Comparison of ENCODE assay signal across 22 cellular contexts in genomic region chr5:58246521-58246944, GRCh38.
DNase-seq lines count a peak whose midpoint lies in the region; ATAC-seq, FAIRE-seq and TF ChIP-seq lines count a peak whose summit lies in the region.
"Had no signal": no experiment of that assay in that cellular context is flagged by ENCODE, and none has a peak within 500 bp of the region (broad histone marks: within the 10 kb centered on the region; RNA-seq: fewer than 3 reads in every experiment).

No MANE protein-coding gene starts in this region.

- no peaks in the 10 kb centered on the region for H3K36me3 ChIP-seq in GM23248 (ENCODE audit: low read depth)
- no peaks in the 10 kb centered on the region for H3K36me3 ChIP-seq in SJSA1
- H3K36me3 ChIP-seq in breast epithelium, result no peaks in the 10 kb centered on the region

- no peak overlapping the region for H3K9ac ChIP-seq in GM23248

- no peak for FAIRE-seq in A549 (lab: Jason Lieb, UNC)
- FAIRE-seq: H1 had no signal

- H3K4me1 ChIP-seq in A549, result peaks cover 20% of the 10 kb centered on the region
- H3K4me1 ChIP-seq in GM23248 (ENCODE audit: insufficient read depth), result no peaks in the 10 kb centered on the region; the same call in 1 of the 2 replicates
- peaks cover 16% of the 10 kb centered on the region for H3K4me1 ChIP-seq in SJSA1 (replicated peaks)
- H3K4me1 ChIP-seq in breast epithelium, result no peaks in the 10 kb centered on the region

- H3K27me3 ChIP-seq in GM23248 (replicated peaks; ENCODE audit: insufficient read depth), result no peaks in the 10 kb centered on the region
- H3K27me3 ChIP-seq in SJSA1 (replicated peaks), result no peaks in the 10 kb centered on the region
- H3K27me3 ChIP-seq in breast epithelium, result no peaks in the 10 kb centered on the region

- H3K79me2 ChIP-seq in GM23248 (ENCODE audit: insufficient read depth), result no peaks in the 10 kb centered on the region

- intact Hi-C loops in breast epithelium (cut with DNase I; ENCODE audit: low total_unique reads), result no loop called here

- no peak for DNase-seq in A549 (ENCODE audit: low read depth in 1 of 2, low spot score in 1 of 2)
- DNase-seq in GM23248, result no peak
- DNase-seq in SJSA1 (ENCODE audit: low read depth in 1 of 2, low spot score in 2 of 2), result peak in 1 of 2 experiments; percentile 9
- peak; percentile 75 for DNase-seq in kidney tubule cell (ENCODE audit: low spot score)
- DNase-seq in NCI-H82 treated with DMSO at 0.1 percent for 48 hours (lab: John Stamatoyannopoulos, UW; ENCODE audit: unreplicated experiment), result no peak
- no peak for DNase-seq in anterior cingulate cortex (lab: John Stamatoyannopoulos, UW)
- DNase-seq in breast epithelium (ENCODE audit: low spot score in 2 of 2), result no peak
- no peak for DNase-seq in HEK293T (ENCODE audit: extremely low spot score)
- DNase-seq: activated CD8-positive, alpha-beta T cell treated with anti-CD3 and anti-CD28 coated beads for 36 hours; activated T-cell treated with anti-CD3 and anti-CD28 coated beads, Interleukin-2, amount 50 U/mL, for 48 hours; DND-41; foreskin fibroblast; Karpas-422; NCI-H1092; NCI-H2081 treated with DMSO at 0.1 percent for 48 hours; NCI-H524; nephron progenitor cell; SIG-M5; stimulated activated CD8-positive, alpha-beta memory T cell treated with anti-CD3 and anti-CD28 coated beads, Interleukin-4, amount 100 ng/mL, for 48 hours had no signal

- H4K20me1 ChIP-seq in GM23248 (ENCODE audit: insufficient read depth), result no peaks in the 10 kb centered on the region

- POLR2A ChIA-PET in A549 (lab: Yijun Ruan, JAX), result no interaction called here
- POLR2A ChIA-PET in HEK293T (lab: Yijun Ruan, JAX), result no interaction called here

- WGBS in A549 (ENCODE audit: missing lambda C conversion rate), result 28% methylated on average over 3 of the region's 3 CpGs
- 42 to 44% methylated on average over 3 of the region's 3 CpGs for WGBS in GM23248 (ENCODE audit: low coverage in 1 of 2, low lambda C conversion rate in 2 of 2, missing lambda C conversion rate in 2 of 2), 2 experiments

- TF ChIP-seq CTCF in A549 (IDR thresholded peaks at IDR 0.05) (no peak), breast epithelium (IDR thresholded peaks at IDR 0.05) (no peak)

- no peak for TF ChIP-seq EP300 in A549 (IDR thresholded peaks at IDR 0.05)

- H3K9me3 ChIP-seq in A549, result no peaks in the 10 kb centered on the region
- H3K9me3 ChIP-seq in GM23248 (ENCODE audit: low read depth), result no peaks in the 10 kb centered on the region
- H3K9me3 ChIP-seq in SJSA1 (replicated peaks), result no peaks in the 10 kb centered on the region
- H3K9me3 ChIP-seq in breast epithelium, result no peaks in the 10 kb centered on the region

- no peaks in the 10 kb centered on the region for H3F3A ChIP-seq in GM23248 (ENCODE audit: insufficient read depth)

- no peaks in the 10 kb centered on the region for H3K9me2 ChIP-seq in GM23248 (ENCODE audit: insufficient read depth)

- peak in 1 of 2 experiments; percentile 47; a peak in 2 of 6 replicates for ATAC-seq in A549
- ATAC-seq: activated CD8-positive, alpha-beta T cell treated with anti-CD3 and anti-CD28 coated beads for 36 hours; WTC11 had no signal

- in situ Hi-C loops in GM23248 (cut with MboI), result no loop called here

- H3K27ac ChIP-seq in A549, result peak overlapping the region; percentile 9 to 49; a peak in 3 of 6 replicates
- no peak overlapping the region for H3K27ac ChIP-seq in GM23248
- H3K27ac ChIP-seq in SJSA1, result 0 out of 2 replicates have a peak overlapping the region, but pooled peaks have one; percentile 18
- no peak overlapping the region for H3K27ac ChIP-seq in breast epithelium
- H3K27ac ChIP-seq: coronary artery had no signal

- H3K4me2 ChIP-seq in A549 (peak overlapping the region; percentile 22), GM23248 (ENCODE audit: unreplicated experiment) (no peak overlapping the region)

- TF ChIP-seq POLR2A in A549 (IDR thresholded peaks at IDR 0.05; ENCODE audit: low read length) (no peak), breast epithelium (IDR thresholded peaks at IDR 0.05) (no peak)

- no peak for TF ChIP-seq RAD21 in A549 (conservative IDR thresholded peaks at IDR 0.05 in 1 of 2, IDR thresholded peaks at IDR 0.05 in 1 of 2)

- CTCF ChIA-PET in A549 (lab: Yijun Ruan, JAX) (interaction anchor here (1.5 kb wide), 1 partner anchor 467 kb away, joined by 5 read pairs; no protein-coding TSS in a partner anchor), HEK293T (lab: Yijun Ruan, JAX) (no interaction called here)

- H2AFZ ChIP-seq in GM23248, result peak overlapping the region; percentile 7; the same call in 1 of the 2 replicates

- H3K4me3 ChIP-seq in A549, result no peak overlapping the region
- no peak overlapping the region for H3K4me3 ChIP-seq in GM23248
- H3K4me3 ChIP-seq in SJSA1, result no peak overlapping the region
- no peak overlapping the region for H3K4me3 ChIP-seq in breast epithelium
- H3K4me3 ChIP-seq: coronary artery had no signal

TF ChIP-seq in A549, 52 proteins besides CTCF, POLR2A, EP300 and RAD21:
- TF ChIP-seq JUNB (IDR thresholded peaks at IDR 0.05), result no peak

TF ChIP-seq in HEK293T, 16 proteins besides CTCF, POLR2A, EP300 and RAD21:
- no peak for TF ChIP-seq L3MBTL2 (conservative IDR thresholded peaks at IDR 0.05)
- no peak for TF ChIP-seq CTBP1 (IDR thresholded peaks at IDR 0.05; ENCODE audit: borderline replicate concordance)
- no peak for TF ChIP-seq HDGF (IDR thresholded peaks at IDR 0.05; ENCODE audit: borderline replicate concordance)
- TF ChIP-seq BHLHE40 (IDR thresholded peaks at IDR 0.05; ENCODE audit: borderline replicate concordance), result no peak
- no peak for TF ChIP-seq FOXA1 (IDR thresholded peaks at IDR 0.05)
- no peak for TF ChIP-seq TARDBP (IDR thresholded peaks at IDR 0.05)
- no peak for TF ChIP-seq SP1 (IDR thresholded peaks at IDR 0.05)
- no peak for TF ChIP-seq SUZ12 (IDR thresholded peaks at IDR 0.05)
- TF ChIP-seq PKNOX1 (IDR thresholded peaks at IDR 0.05), result no peak
- no peak for TF ChIP-seq FOXK2 (IDR thresholded peaks at IDR 0.05)
- no peak for TF ChIP-seq ZNF384 (IDR thresholded peaks at IDR 0.05)
- no peak for TF ChIP-seq ARNT (IDR thresholded peaks at IDR 0.05)
- TF ChIP-seq LEF1 (IDR thresholded peaks at IDR 0.05; ENCODE audit: borderline replicate concordance), result no peak
- TF ChIP-seq ELF4 (IDR thresholded peaks at IDR 0.05), result no peak
- TF ChIP-seq FOXM1 (IDR thresholded peaks at IDR 0.05; ENCODE audit: borderline replicate concordance), result no peak
- no peak for TF ChIP-seq NFRKB (IDR thresholded peaks at IDR 0.05)

Comparison
In these comparisons a context has a peak if more than half of its experiments do, and no peak if none do; other contexts are left out.
1. H3K27ac ChIP-seq: peak in A549 (2 of 2) and SJSA1 (single experiment); none in GM23248 (single experiment) and breast epithelium (0 of 2).